ENCODE assay signal across 26 cellular contexts in genomic region chr6:3397229-3398164, GRCh38. TPM values are rescaled to one million over a fixed set of nuclear protein-coding genes. Genes with fewer than 3 reads are reported as not detected.
DNase-seq lines count a peak whose midpoint lies in the region; ATAC-seq and TF ChIP-seq lines count a peak whose summit lies in the region.
"Had no signal": no experiment of that assay in that cellular context is flagged by ENCODE, and none has a peak within 500 bp of the region (broad histone marks: within the 10 kb centered on the region; RNA-seq: fewer than 3 reads in every experiment).

No MANE protein-coding gene starts in this region.

- H3K36me3 Mint-ChIP-seq in type B pancreatic cell = peaks cover 10% of the 10 kb centered on the region
- H3K36me3 Mint-ChIP-seq: activated CD4-positive, alpha-beta memory T cell treated with anti-CD3 and anti-CD28 coated beads for 36 hours; memory B cell; stimulated activated memory B cell treated with anti-CD40 and anti-IgM and Interleukin-4, amounts not matched to agents 10 μg/mL and 1 μg/mL and 100 μg/mL, for 72 hours had no signal

- TF ChIP-seq CTCF in type B pancreatic cell (conservative IDR thresholded peaks at IDR 0.05) = no peak

- H3K27ac ChIP-seq in right cardiac atrium (ENCODE audit: low read length) (no peak overlapping the region), layer of hippocampus (ENCODE audit: low read depth, low read length) (peak overlapping the region; percentile 41), neuronal stem cell (replicated peaks; ENCODE audit: low read length) (no peak overlapping the region)
- H3K27ac ChIP-seq: KMS-11, psoas muscle, SK-N-MC had no signal

- H3K4ac ChIP-seq in neuronal stem cell (ENCODE audit: low read length) = no peak overlapping the region

- H3K9ac ChIP-seq in neuronal stem cell (ENCODE audit: low read depth, low read length, poor library complexity) = no peak overlapping the region
- H3K9ac ChIP-seq: KMS-11 had no signal

- H3K14ac ChIP-seq in neuronal stem cell (ENCODE audit: low read length) = no peak overlapping the region

- H3K27me3 ChIP-seq in right cardiac atrium (ENCODE audit: control insufficient read depth, insufficient read depth) (no peaks in the 10 kb centered on the region), layer of hippocampus (ENCODE audit: control insufficient read depth, insufficient read depth, low read length) (no peaks in the 10 kb centered on the region), neuronal stem cell (ENCODE audit: control insufficient read depth in 3 of 3, insufficient read depth in 3 of 3, low read depth in 1 of 3, low read length in 3 of 3) (no peaks in the 10 kb centered on the region)
- H3K27me3 ChIP-seq: uterus had no signal

- H2BK15ac ChIP-seq in neuronal stem cell (ENCODE audit: low read length) = no peak overlapping the region

- no peak overlapping the region for H2AK5ac ChIP-seq in neuronal stem cell (ENCODE audit: low read depth, low read length)

- H3K79me1 ChIP-seq in neuronal stem cell (ENCODE audit: low read depth, low read length) = no peaks in the 10 kb centered on the region

- peaks cover 4% of the 10 kb centered on the region for H3K9me3 Mint-ChIP-seq in type B pancreatic cell
- H3K9me3 Mint-ChIP-seq: activated CD4-positive, alpha-beta memory T cell treated with anti-CD3 and anti-CD28 coated beads for 36 hours; activated naive CD4-positive, alpha-beta T cell treated with anti-CD3 and anti-CD28 coated beads, Interleukin-2, amount 50 U/mL, for 24 hours; activated T-helper 2 cell treated with anti-CD3 and anti-CD28 coated beads, Interferon-gamma antibody, Interleukin-2, Interleukin-4, amounts not matched to agents 10 μg/mL and 5 μg/mL and 100 μg/mL, durations not matched to agents 14 hours and 24 hours and 36 hours; effector memory CD8-positive, alpha-beta T cell; memory B cell; stimulated activated memory B cell treated with anti-CD40 and anti-IgM and Interleukin-4, amounts not matched to agents 10 μg/mL and 1 μg/mL and 100 μg/mL, for 72 hours had no signal

- no peak overlapping the region for H3K4me2 ChIP-seq in neuronal stem cell (ENCODE audit: insufficient read depth, low read length, poor library complexity, severe bottlenecking)
- H3K4me2 ChIP-seq: KMS-11 had no signal

- peak overlapping the region; percentile 32 for H2AFZ ChIP-seq in neuronal stem cell (ENCODE audit: low read length)

- 72% methylated on average over 7 of the region's 7 CpGs for WGBS in right cardiac atrium
- no CpG with 5 or more reads among the region's 7 CpGs for WGBS in neuronal stem cell (ENCODE audit: extremely low coverage in 2 of 2, insufficient read length in 2 of 2, insufficient replicate concordance in 1 of 2), 2 donors

- no peaks in the 10 kb centered on the region for H3K36me3 ChIP-seq in neuronal stem cell (replicated peaks in 1 of 2; ENCODE audit: control insufficient read depth in 2 of 2, insufficient read depth in 2 of 2, low read length in 2 of 2)
- H3K36me3 ChIP-seq: uterus had no signal

- no peak overlapping the region for H3K18ac ChIP-seq in neuronal stem cell (ENCODE audit: low read length)

- no peaks in the 10 kb centered on the region for H3K4me1 ChIP-seq in right cardiac atrium (ENCODE audit: control insufficient read depth, insufficient read depth, low read length)
- peaks cover 5 to 28% of the 10 kb centered on the region in 2 donors for H3K4me1 ChIP-seq in neuronal stem cell (ENCODE audit: control insufficient read depth in 2 of 2, insufficient read depth in 1 of 2, low read depth in 1 of 2, low read length in 2 of 2)

- no peaks in the 10 kb centered on the region for H3K27me3 Mint-ChIP-seq in type B pancreatic cell
- H3K27me3 Mint-ChIP-seq: activated CD4-positive, alpha-beta memory T cell treated with anti-CD3 and anti-CD28 coated beads for 36 hours; activated naive CD4-positive, alpha-beta T cell treated with anti-CD3 and anti-CD28 coated beads, Interleukin-2, amount 50 U/mL, for 24 hours had no signal

- H3K27ac Mint-ChIP-seq in type B pancreatic cell = peak overlapping the region; percentile 70
- H3K27ac Mint-ChIP-seq: activated CD4-positive, alpha-beta memory T cell treated with anti-CD3 and anti-CD28 coated beads for 36 hours; activated naive CD4-positive, alpha-beta T cell treated with anti-CD3 and anti-CD28 coated beads, Interleukin-2, amount 50 U/mL, for 24 hours; activated T-helper 2 cell treated with anti-CD3 and anti-CD28 coated beads, Interferon-gamma antibody, Interleukin-2, Interleukin-4, amounts not matched to agents 10 μg/mL and 5 μg/mL and 100 μg/mL, durations not matched to agents 14 hours and 24 hours and 36 hours; memory B cell; stimulated activated memory B cell treated with anti-CD40 and anti-IgM and Interleukin-4, amounts not matched to agents 10 μg/mL and 1 μg/mL and 100 μg/mL, for 72 hours had no signal

- H3K4me3 Mint-ChIP-seq in type B pancreatic cell = peak overlapping the region; percentile 48
- H3K4me3 Mint-ChIP-seq: activated CD4-positive, alpha-beta memory T cell treated with anti-CD3 and anti-CD28 coated beads for 36 hours; activated naive CD4-positive, alpha-beta T cell treated with anti-CD3 and anti-CD28 coated beads, Interleukin-2, amount 50 U/mL, for 24 hours; effector memory CD8-positive, alpha-beta T cell; memory B cell; stimulated activated memory B cell treated with anti-CD40 and anti-IgM and Interleukin-4, amounts not matched to agents 10 μg/mL and 1 μg/mL and 100 μg/mL, for 72 hours had no signal

- DNase-seq in Right ventricle myocardium inferior (ENCODE audit: missing footprints) (peak; percentile 65), right cardiac atrium (no peak), neuronal stem cell (ENCODE audit: low spot score) (no peak), type B pancreatic cell (ENCODE audit: extremely low spot score, unreplicated experiment) (no peak), HuH-7.5 (ENCODE audit: low spot score) (no peak)
- DNase-seq in activated T-cell treated with anti-CD3 and anti-CD28 coated beads, Interleukin-2, amount 50 U/mL, for 1 hour = no peak
- no peak for DNase-seq in effector CD8-positive, alpha-beta T cell (lab: John Stamatoyannopoulos, UW)
- DNase-seq: activated CD4-positive, alpha-beta memory T cell treated with anti-CD3 and anti-CD28 coated beads for 36 hours; activated CD4-positive, alpha-beta T cell treated with anti-CD3 and anti-CD28 coated beads for 1 hour; activated CD8-positive, alpha-beta memory T cell treated with anti-CD3 and anti-CD28 coated beads, Interleukin-2, amount 50 U/mL, for 48 hours; Calu3; effector memory CD8-positive, alpha-beta T cell; NCI-H2029 treated with DMSO at 0.1 percent for 48 hours; NCI-H2227 treated with DMSO at 0.1 percent for 48 hours; NCI-H526 treated with DMSO at 0.1 percent for 48 hours; NK-92 treated with Interleukin-12 subunit alpha and Interleukin-12 subunit beta, amount 100 ng/mL, for 24 hours; psoas muscle; uterus had no signal

- H3K9me3 ChIP-seq in right cardiac atrium (ENCODE audit: control insufficient read depth, low read length) (no peaks in the 10 kb centered on the region), neuronal stem cell (replicated peaks in 1 of 2; ENCODE audit: control insufficient read depth in 2 of 2, insufficient read depth in 1 of 2, low read depth in 1 of 2, low read length in 2 of 2) (no peaks in the 10 kb centered on the region)
- H3K9me3 ChIP-seq: psoas muscle, uterus had no signal

- H3K4me1 Mint-ChIP-seq in type B pancreatic cell (ENCODE audit: unreplicated experiment) = peaks cover 42% of the 10 kb centered on the region
- H3K4me1 Mint-ChIP-seq: activated naive CD4-positive, alpha-beta T cell treated with anti-CD3 and anti-CD28 coated beads, Interleukin-2, amount 50 U/mL, for 24 hours; memory B cell; stimulated activated memory B cell treated with anti-CD40 and anti-IgM and Interleukin-4, amounts not matched to agents 10 μg/mL and 1 μg/mL and 100 μg/mL, for 72 hours had no signal

- H2BK12ac ChIP-seq in neuronal stem cell (ENCODE audit: low read length) = no peak overlapping the region

- H2BK120ac ChIP-seq in neuronal stem cell (ENCODE audit: low read depth, low read length) = no peak overlapping the region

- ATAC-seq in Right ventricle myocardium inferior (no peak), right cardiac atrium (no peak)
- ATAC-seq: effector memory CD8-positive, alpha-beta T cell; psoas muscle; stimulated activated memory B cell treated with anti-CD40 and anti-IgM and Interleukin-4, amounts not matched to agents 10 μg/mL and 1 μg/mL and 100 μg/mL, for 72 hours had no signal

- intact Hi-C loops in Right ventricle myocardium inferior (cut with DNase I) = no loop called here
- intact Hi-C loops in right cardiac atrium (cut with DNase I) = no loop called here

- H4K8ac ChIP-seq in neuronal stem cell (ENCODE audit: low read depth, low read length) = no peak overlapping the region

- H3K4me3 ChIP-seq in right cardiac atrium (ENCODE audit: low read length) = no peak overlapping the region
- H3K4me3 ChIP-seq in neuronal stem cell (ENCODE audit: low read length in 2 of 2) = no peak overlapping the region
- H3K4me3 ChIP-seq: coronary artery, psoas muscle, SK-N-MC, uterus had no signal

- no peak overlapping the region for H4K91ac ChIP-seq in neuronal stem cell (ENCODE audit: low read depth, low read length, poor library complexity)

- no peak overlapping the region for H3K23ac ChIP-seq in neuronal stem cell (ENCODE audit: low read depth, low read length, poor library complexity)

- H2BK5ac ChIP-seq in neuronal stem cell (ENCODE audit: low read length) = no peak overlapping the region

RNA-seq across cellular contexts. Expression of gene SLC22A23, which starts 59.4 kb away (rescaled TPM):
- total RNA-seq in Right ventricle myocardium inferior (5.6 TPM), right cardiac atrium (1 to 10 TPM; 2.8 to 6.4 (median 3.3) TPM), type B pancreatic cell (ENCODE audit: low replicate concordance) (36.6 and 52.7 TPM in 2 replicates)
- polyA plus RNA-seq in right cardiac atrium = 2.3 TPM
- 3.6 TPM for polyA plus RNA-seq in neuronal stem cell (2013, experiment 1 of 2)
- polyA plus RNA-seq in neuronal stem cell (2013, experiment 2 of 2) = 3.7 TPM
